In genomic region chr15:33234019-33234418, GRCh38 we compare ENCODE assay signal across 8 cellular contexts. TPM values are rescaled to one million over a fixed set of nuclear protein-coding genes. Genes with fewer than 3 reads are reported as not detected.
A peak's percentile ranks its signal among the peaks of the same experiment; 100 is the strongest.
DNase-seq lines count a peak whose midpoint lies in the region; ATAC-seq and TF ChIP-seq lines count a peak whose summit lies in the region.

No MANE protein-coding gene starts in this region.

- CTCF ChIA-PET in activated CD4-positive, alpha-beta T cell treated with anti-CD3 and anti-CD28 coated beads, Interleukin-2, amount 10 ng/mL, durations not matched to agents 7 days and 5 days (lab: Charles Lee): no interaction called here

- H3K27ac ChIP-seq in dorsolateral prefrontal cortex: no peak overlapping the region

- peaks cover 17% of the 10 kb centered on the region for H3K27me3 Mint-ChIP-seq in activated CD4-positive, alpha-beta T cell treated with anti-CD3 and anti-CD28 coated beads, Interleukin-2, amount 10 ng/mL, durations not matched to agents 7 days and 5 days

- peak; percentile 22 for DNase-seq in activated CD4-positive, alpha-beta T cell treated with anti-CD3 and anti-CD28 coated beads, Interleukin-2, amount 10 ng/mL, durations not matched to agents 7 days and 5 days
- no peak for DNase-seq in activated CD4-positive, alpha-beta T cell treated with anti-CD3 and anti-CD28 coated beads for 1 hour
- DNase-seq in NCI-H524 treated with DMSO at 0.1 percent for 48 hours (lab: John Stamatoyannopoulos, UW) (peak; percentile 17), dorsolateral prefrontal cortex (peak in 2 of 10 donors; percentile 6 to 23), pons (ENCODE audit: low spot score) (peak; percentile 69)
- DNase-seq in activated CD8-positive, alpha-beta memory T cell treated with anti-CD3 and anti-CD28 coated beads, Interleukin-2, amount 50 U/mL, for 48 hours: no peak

- H3K4me1 Mint-ChIP-seq in activated CD4-positive, alpha-beta T cell treated with anti-CD3 and anti-CD28 coated beads, Interleukin-2, amount 10 ng/mL, durations not matched to agents 7 days and 5 days: no peaks in the 10 kb centered on the region

- no peaks in the 10 kb centered on the region for H3K9me3 Mint-ChIP-seq in activated CD4-positive, alpha-beta T cell treated with anti-CD3 and anti-CD28 coated beads, Interleukin-2, amount 10 ng/mL, durations not matched to agents 7 days and 5 days

- H3K27ac Mint-ChIP-seq in activated CD4-positive, alpha-beta T cell treated with anti-CD3 and anti-CD28 coated beads, Interleukin-2, amount 10 ng/mL, durations not matched to agents 7 days and 5 days: no peak overlapping the region

- no peak overlapping the region for H3K4me3 Mint-ChIP-seq in activated CD4-positive, alpha-beta T cell treated with anti-CD3 and anti-CD28 coated beads, Interleukin-2, amount 10 ng/mL, durations not matched to agents 7 days and 5 days

- H3K27me3 ChIP-seq in dorsolateral prefrontal cortex: peaks cover 0 to 8% (median 0%) of the 10 kb centered on the region in 45 donors

- peak in 55 of 56 donors; percentile 24 to 80 (median 58) for TF ChIP-seq CTCF in dorsolateral prefrontal cortex (IDR thresholded peaks at IDR 0.05 in 54 of 56, conservative IDR thresholded peaks at IDR 0.05 in 2 of 56; ENCODE audit: low read depth in 1 of 56, partially characterized antibody in 56 of 56)

- H3K36me3 Mint-ChIP-seq in activated CD4-positive, alpha-beta T cell treated with anti-CD3 and anti-CD28 coated beads, Interleukin-2, amount 10 ng/mL, durations not matched to agents 7 days and 5 days (ENCODE audit: low read depth): no peaks in the 10 kb centered on the region

- intact Hi-C loops in dorsolateral prefrontal cortex (cut with DNase I): no loop called here

- POLR2A ChIA-PET in activated CD4-positive, alpha-beta T cell treated with anti-CD3 and anti-CD28 coated beads, Interleukin-2, amount 10 ng/mL, durations not matched to agents 7 days and 5 days (lab: Charles Lee): no interaction called here

- H3K4me3 ChIP-seq in dorsolateral prefrontal cortex: no peak overlapping the region

- ATAC-seq in GM19467 (IDR thresholded peaks at IDR 0.05; ENCODE audit: unreplicated experiment) (no peak), HG02763 (IDR thresholded peaks at IDR 0.05; ENCODE audit: unreplicated experiment) (no peak)

RNA-seq across cellular contexts. Expression of gene FMN1, which starts 39.5 kb away (rescaled TPM):
- under 1 TPM; 0.04 to 0.12 TPM for total RNA-seq in activated CD4-positive, alpha-beta T cell treated with anti-CD3 and anti-CD28 coated beads, Interleukin-2, amount 10 ng/mL, durations not matched to agents 7 days and 5 days
- 100 to 1,000 TPM in 66 of 120 experiments, 10 to 100 TPM in 54; 50.9 to 165 (median 102) TPM for total RNA-seq in dorsolateral prefrontal cortex

Comparison
In these comparisons a context has a peak if more than half of its experiments do, and no peak if none do; other contexts are left out.
1. DNase-seq: peak in activated CD4-positive, alpha-beta T cell treated with anti-CD3 and anti-CD28 coated beads, Interleukin-2, amount 10 ng/mL, durations not matched to agents 7 days and 5 days (single experiment), NCI-H524 treated with DMSO at 0.1 percent for 48 hours (single experiment) and pons (single experiment); none in activated CD4-positive, alpha-beta T cell treated with anti-CD3 and anti-CD28 coated beads for 1 hour (single experiment) and activated CD8-positive, alpha-beta memory T cell treated with anti-CD3 and anti-CD28 coated beads, Interleukin-2, amount 50 U/mL, for 48 hours (single experiment).
2. RNA of gene FMN1, which starts 39.5 kb away (total RNA-seq): 50.9 to 165 TPM in dorsolateral prefrontal cortex; 0.04 to 0.12 TPM in activated CD4-positive, alpha-beta T cell treated with anti-CD3 and anti-CD28 coated beads, Interleukin-2, amount 10 ng/mL, durations not matched to agents 7 days and 5 days; every median in the first group is over 10 times any median in the second.